Comparison of ENCODE assay signal across 29 cellular contexts in the genomic region with DNA sequence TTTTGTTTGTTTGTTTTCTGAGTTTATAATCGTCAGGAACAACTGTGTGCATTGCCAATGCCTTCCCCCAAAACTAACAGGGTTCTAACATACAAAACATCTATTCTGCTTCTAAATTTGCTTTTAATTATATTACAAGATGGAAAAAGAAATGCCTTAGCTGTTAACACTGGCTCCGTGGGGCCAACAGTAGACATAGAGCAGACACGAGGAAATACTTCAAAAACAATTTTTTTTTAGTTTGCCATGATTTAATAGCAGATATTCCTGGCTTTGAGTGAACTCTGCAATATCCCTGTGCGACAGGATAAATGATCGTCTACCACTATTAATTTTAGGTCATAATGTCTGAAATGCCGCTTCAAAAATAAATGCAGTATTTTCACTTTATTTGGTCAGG.
"Had no signal": no experiment of that assay in that cellular context is flagged by ENCODE, and none has a peak within 500 bp of the region (broad histone marks: within the 10 kb centered on the region; RNA-seq: fewer than 3 reads in every experiment).

No MANE protein-coding gene starts in this region.

- ATAC-seq: activated naive CD8-positive, alpha-beta T cell treated with anti-CD3 and anti-CD28 coated beads, Interleukin-2, amount 50 U/mL, for 24 hours; Panc1 had no signal

- H3K9me3 ChIP-seq: SJCRH30 had no signal

- H3K36me3 ChIP-seq: SJCRH30, WERI-Rb-1 had no signal

- H3K4me1 ChIP-seq: SJCRH30 had no signal

- DNase-seq: activated CD4-positive, alpha-beta memory T cell treated with anti-CD3 and anti-CD28 coated beads, Interleukin-2, amount 10 ng/mL, durations not matched to agents 7 days and 5 days; activated CD4-positive, alpha-beta T cell treated with anti-CD3 and anti-CD28 coated beads for 1 hour; activated CD4-positive, alpha-beta T cell treated with anti-CD3 and anti-CD28 coated beads for 48 hours; activated CD4-positive, CD25-positive, alpha-beta regulatory T cell; activated CD8-positive, alpha-beta memory T cell treated with anti-CD3 and anti-CD28 coated beads for 24 hours; activated CD8-positive, alpha-beta memory T cell treated with anti-CD3 and anti-CD28 coated beads, Interleukin-2, amount 10 ng/mL, durations not matched to agents 7 days and 5 days; activated CD8-positive, alpha-beta memory T cell treated with anti-CD3 and anti-CD28 coated beads, Interleukin-2, amount 50 U/mL, for 48 hours; activated effector memory CD4-positive, alpha-beta T cell treated with Interleukin-2 at 50 U/mL for 16 hours; activated naive CD4-positive, alpha-beta T cell treated with anti-CD3 and anti-CD28 coated beads, Interleukin-2, amount 10 ng/mL, durations not matched to agents 7 days and 5 days; activated naive CD8-positive, alpha-beta T cell treated with anti-CD3 and anti-CD28 coated beads, Interleukin-2, amount 50 U/mL, for 24 hours; activated T-cell treated with anti-CD3 and anti-CD28 coated beads, Interleukin-2, amount 50 U/mL, for 48 hours; anterior cingulate cortex; caudate nucleus; Karpas-422; KBM-7; NCI-H1105; NCI-H1417 treated with DMSO at 0.1 percent for 48 hours; NCI-H2081 treated with DMSO at 0.1 percent for 48 hours; NCI-H226; NCI-H446 treated with DMSO at 0.1 percent for 48 hours; NCI-H524; NCI-H69; NCI-H82; SHP77; SJCRH30; SW 1271; T-helper 9 cell; WERI-Rb-1 had no signal

- H3K27me3 ChIP-seq: SJCRH30 had no signal

- H3K4me3 ChIP-seq: SJCRH30 had no signal

- H3K27ac ChIP-seq: SJCRH30, WERI-Rb-1 had no signal
